Comparison of ENCODE assay signal across 1 cellular context in the genomic region with DNA sequence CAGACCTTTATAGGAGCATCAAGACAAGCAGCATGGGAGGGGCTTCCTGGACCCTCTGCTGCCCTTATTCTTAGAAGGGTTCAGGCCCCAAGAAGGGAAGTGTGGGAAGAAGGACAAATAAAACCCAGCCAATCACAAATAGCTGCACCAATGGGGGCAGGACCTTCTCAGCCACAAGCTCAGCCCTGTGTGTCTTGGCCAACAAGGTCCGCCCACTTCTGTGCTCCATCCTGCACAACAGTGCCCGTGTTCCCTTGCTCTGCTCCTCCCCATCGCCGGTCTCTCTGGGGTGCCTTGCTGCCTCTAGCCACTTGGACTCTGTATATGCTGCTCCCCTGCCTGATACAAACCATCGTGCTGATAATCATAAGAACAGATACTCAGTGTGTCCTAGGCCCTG.
TF ChIP-seq lines count a peak whose summit lies in the region.

No MANE protein-coding gene starts in this region.

TF ChIP-seq in WTC11, 78 proteins besides CTCF, POLR2A, EP300 and RAD21 (continued from another document):
- TF ChIP-seq, protein P1, sequence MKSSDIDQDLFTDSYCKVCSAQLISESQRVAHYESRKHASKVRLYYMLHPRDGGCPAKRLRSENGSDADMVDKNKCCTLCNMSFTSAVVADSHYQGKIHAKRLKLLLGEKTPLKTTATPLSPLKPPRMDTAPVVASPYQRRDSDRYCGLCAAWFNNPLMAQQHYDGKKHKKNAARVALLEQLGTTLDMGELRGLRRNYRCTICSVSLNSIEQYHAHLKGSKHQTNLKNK (CRISPR knock-in tag; IDR thresholded peaks at IDR 0.05) = no peak
- no peak for TF ChIP-seq FOXP1 (CRISPR knock-in tag; IDR thresholded peaks at IDR 0.05; ENCODE audit: borderline replicate concordance)
- TF ChIP-seq ZNF423 (CRISPR knock-in tag; IDR thresholded peaks at IDR 0.05) = no peak
- TF ChIP-seq SMAD3 (CRISPR knock-in tag; IDR thresholded peaks at IDR 0.05; ENCODE audit: borderline replicate concordance) = no peak
- no peak for TF ChIP-seq ZBTB21 (CRISPR knock-in tag; IDR thresholded peaks at IDR 0.05; ENCODE audit: borderline replicate concordance)
- no peak for TF ChIP-seq ZNF263 (CRISPR knock-in tag; IDR thresholded peaks at IDR 0.05; ENCODE audit: low read depth)
- no peak for TF ChIP-seq NFYB (CRISPR knock-in tag; conservative IDR thresholded peaks at IDR 0.05; ENCODE audit: low read depth)
- TF ChIP-seq, protein P2, sequence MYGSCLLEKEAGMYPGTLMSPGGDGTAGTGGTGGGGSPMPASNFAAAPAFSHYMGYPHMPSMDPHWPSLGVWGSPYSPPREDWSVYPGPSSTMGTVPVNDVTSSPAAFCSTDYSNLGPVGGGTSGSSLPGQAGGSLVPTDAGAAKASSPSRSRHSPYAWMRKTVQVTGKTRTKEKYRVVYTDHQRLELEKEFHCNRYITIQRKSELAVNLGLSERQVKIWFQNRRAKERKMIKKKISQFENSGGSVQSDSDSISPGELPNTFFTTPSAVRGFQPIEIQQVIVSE (CRISPR knock-in tag; IDR thresholded peaks at IDR 0.05; ENCODE audit: borderline replicate concordance) = no peak
- TF ChIP-seq, protein P3, sequence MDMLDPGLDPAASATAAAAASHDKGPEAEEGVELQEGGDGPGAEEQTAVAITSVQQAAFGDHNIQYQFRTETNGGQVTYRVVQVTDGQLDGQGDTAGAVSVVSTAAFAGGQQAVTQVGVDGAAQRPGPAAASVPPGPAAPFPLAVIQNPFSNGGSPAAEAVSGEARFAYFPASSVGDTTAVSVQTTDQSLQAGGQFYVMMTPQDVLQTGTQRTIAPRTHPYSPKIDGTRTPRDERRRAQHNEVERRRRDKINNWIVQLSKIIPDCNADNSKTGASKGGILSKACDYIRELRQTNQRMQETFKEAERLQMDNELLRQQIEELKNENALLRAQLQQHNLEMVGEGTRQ (CRISPR knock-in tag; IDR thresholded peaks at IDR 0.05) = no peak
- TF ChIP-seq, protein P4, sequence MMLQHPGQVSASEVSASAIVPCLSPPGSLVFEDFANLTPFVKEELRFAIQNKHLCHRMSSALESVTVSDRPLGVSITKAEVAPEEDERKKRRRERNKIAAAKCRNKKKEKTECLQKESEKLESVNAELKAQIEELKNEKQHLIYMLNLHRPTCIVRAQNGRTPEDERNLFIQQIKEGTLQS (CRISPR knock-in tag; conservative IDR thresholded peaks at IDR 0.05) = no peak
- no peak for TF ChIP-seq ZNF416 (CRISPR knock-in tag; IDR thresholded peaks at IDR 0.05)
- TF ChIP-seq, protein P5, sequence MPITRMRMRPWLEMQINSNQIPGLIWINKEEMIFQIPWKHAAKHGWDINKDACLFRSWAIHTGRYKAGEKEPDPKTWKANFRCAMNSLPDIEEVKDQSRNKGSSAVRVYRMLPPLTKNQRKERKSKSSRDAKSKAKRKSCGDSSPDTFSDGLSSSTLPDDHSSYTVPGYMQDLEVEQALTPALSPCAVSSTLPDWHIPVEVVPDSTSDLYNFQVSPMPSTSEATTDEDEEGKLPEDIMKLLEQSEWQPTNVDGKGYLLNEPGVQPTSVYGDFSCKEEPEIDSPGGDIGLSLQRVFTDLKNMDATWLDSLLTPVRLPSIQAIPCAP (CRISPR knock-in tag; IDR thresholded peaks at IDR 0.05) = no peak
- TF ChIP-seq, protein P6, sequence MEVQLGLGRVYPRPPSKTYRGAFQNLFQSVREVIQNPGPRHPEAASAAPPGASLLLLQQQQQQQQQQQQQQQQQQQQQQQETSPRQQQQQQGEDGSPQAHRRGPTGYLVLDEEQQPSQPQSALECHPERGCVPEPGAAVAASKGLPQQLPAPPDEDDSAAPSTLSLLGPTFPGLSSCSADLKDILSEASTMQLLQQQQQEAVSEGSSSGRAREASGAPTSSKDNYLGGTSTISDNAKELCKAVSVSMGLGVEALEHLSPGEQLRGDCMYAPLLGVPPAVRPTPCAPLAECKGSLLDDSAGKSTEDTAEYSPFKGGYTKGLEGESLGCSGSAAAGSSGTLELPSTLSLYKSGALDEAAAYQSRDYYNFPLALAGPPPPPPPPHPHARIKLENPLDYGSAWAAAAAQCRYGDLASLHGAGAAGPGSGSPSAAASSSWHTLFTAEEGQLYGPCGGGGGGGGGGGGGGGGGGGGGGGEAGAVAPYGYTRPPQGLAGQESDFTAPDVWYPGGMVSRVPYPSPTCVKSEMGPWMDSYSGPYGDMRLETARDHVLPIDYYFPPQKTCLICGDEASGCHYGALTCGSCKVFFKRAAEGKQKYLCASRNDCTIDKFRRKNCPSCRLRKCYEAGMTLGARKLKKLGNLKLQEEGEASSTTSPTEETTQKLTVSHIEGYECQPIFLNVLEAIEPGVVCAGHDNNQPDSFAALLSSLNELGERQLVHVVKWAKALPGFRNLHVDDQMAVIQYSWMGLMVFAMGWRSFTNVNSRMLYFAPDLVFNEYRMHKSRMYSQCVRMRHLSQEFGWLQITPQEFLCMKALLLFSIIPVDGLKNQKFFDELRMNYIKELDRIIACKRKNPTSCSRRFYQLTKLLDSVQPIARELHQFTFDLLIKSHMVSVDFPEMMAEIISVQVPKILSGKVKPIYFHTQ (CRISPR knock-in tag; IDR thresholded peaks at IDR 0.05) = no peak
- TF ChIP-seq ATF1 (CRISPR knock-in tag; IDR thresholded peaks at IDR 0.05) = no peak
- TF ChIP-seq ZNF317 (CRISPR knock-in tag; IDR thresholded peaks at IDR 0.05; ENCODE audit: borderline replicate concordance, low read depth) = no peak
- TF ChIP-seq FOXK1 (CRISPR knock-in tag; IDR thresholded peaks at IDR 0.05) = no peak
